8 cellular contexts compared by ENCODE assay signal in genomic region chr9:99820330-99821186, GRCh38. TPM values are rescaled to one million over a fixed set of nuclear protein-coding genes. Genes with fewer than 3 reads are reported as not detected.
DNase-seq lines count a peak whose midpoint lies in the region; ATAC-seq and TF ChIP-seq lines count a peak whose summit lies in the region.

No MANE protein-coding gene starts in this region.

- peaks cover 50% of the 10 kb centered on the region for H3K4me1 ChIP-seq in DND-41 (ENCODE audit: insufficient read depth, low read length)
- peaks cover 17% of the 10 kb centered on the region for H3K4me1 ChIP-seq in smooth muscle cell (ENCODE audit: low read depth)

- H3K27me3 ChIP-seq in DND-41 (ENCODE audit: insufficient read depth, low read length, poor library complexity) (peaks cover 55% of the 10 kb centered on the region), smooth muscle cell (ENCODE audit: low read depth) (peaks cover 19% of the 10 kb centered on the region)

- no peaks in the 10 kb centered on the region for H3K79me2 ChIP-seq in DND-41 (ENCODE audit: insufficient read depth, low read length)
- H3K79me2 ChIP-seq in smooth muscle cell (ENCODE audit: low read depth): no peaks in the 10 kb centered on the region

- peaks cover 36% of the 10 kb centered on the region for H4K20me1 ChIP-seq in DND-41 (ENCODE audit: insufficient read depth, low read length)
- H4K20me1 ChIP-seq in smooth muscle cell (ENCODE audit: low read depth): peaks cover 30% of the 10 kb centered on the region

- H3K4me3 ChIP-seq in DND-41 (ENCODE audit: low read depth in 1 of 2, low read length in 2 of 2) (peak overlapping the region; percentile 33 to 64; a peak in 3 of 4 replicates), smooth muscle cell (peak overlapping the region; percentile 83)

- TF ChIP-seq CTCF in DND-41 (IDR thresholded peaks at IDR 0.05; ENCODE audit: borderline replicate concordance, extremely low read depth, low read length, poor library complexity, severe bottlenecking) (no peak), smooth muscle cell (IDR thresholded peaks at IDR 0.05; ENCODE audit: borderline replicate concordance, insufficient read depth, poor library complexity, severe bottlenecking) (no peak)

- DNase-seq in DND-41 (peak; percentile 25), LoVo (ENCODE audit: low spot score) (peak; percentile 12), UCSD-AML1 (lab: John Stamatoyannopoulos, UW; ENCODE audit: unreplicated experiment) (peak; percentile 63), caudate nucleus (lab: John Stamatoyannopoulos, UW) (peak in 37 of 61 donors; percentile 33 to 83 (median 68)), inferior parietal cortex (ENCODE audit: extremely low spot score) (peak; percentile 71), smooth muscle cell (lab: John Stamatoyannopoulos, UW; ENCODE audit: unreplicated experiment) (no peak)

- H3K4me2 ChIP-seq in DND-41 (ENCODE audit: insufficient read depth, low read length) (peak overlapping the region; percentile 96), smooth muscle cell (peak overlapping the region; percentile 92)

- H3K36me3 ChIP-seq in DND-41 (ENCODE audit: insufficient read depth, low read length) (no peaks in the 10 kb centered on the region; the same call in 1 of the 2 replicates), smooth muscle cell (ENCODE audit: low read depth) (no peaks in the 10 kb centered on the region)

- peaks cover 9% of the 10 kb centered on the region for H3F3A ChIP-seq in smooth muscle cell (ENCODE audit: low read depth)

- peak overlapping the region; percentile 62 for H2AFZ ChIP-seq in DND-41 (ENCODE audit: low read depth, low read length)
- H2AFZ ChIP-seq in smooth muscle cell (ENCODE audit: low read depth): peak overlapping the region; percentile 65

- ATAC-seq in DND-41 (ENCODE audit: insufficient read depth, low read depth): no peak
- no peak for ATAC-seq in GM18861 (IDR thresholded peaks at IDR 0.05; ENCODE audit: unreplicated experiment)
- no peak for ATAC-seq in HG03280 (IDR thresholded peaks at IDR 0.05; ENCODE audit: unreplicated experiment)

- WGBS in smooth muscle cell (ENCODE audit: low lambda C conversion rate): 2% methylated on average over 34 of the region's 34 CpGs

- H3K9me3 ChIP-seq in DND-41 (ENCODE audit: insufficient read depth, low read length, severe bottlenecking): no peaks in the 10 kb centered on the region
- no peaks in the 10 kb centered on the region for H3K9me3 ChIP-seq in smooth muscle cell (replicated peaks; ENCODE audit: low read depth)

- H3K27ac ChIP-seq in DND-41 (ENCODE audit: low read length) (no peak overlapping the region; the same call in 1 of the 2 replicates), caudate nucleus (ENCODE audit: low read depth, low read length) (peak overlapping the region; percentile 97), smooth muscle cell (ENCODE audit: low read depth) (peak overlapping the region; percentile 90)

- H3K9ac ChIP-seq in DND-41 (ENCODE audit: low read depth, low read length) (peak overlapping the region; percentile 47; the same call in 1 of the 2 replicates), smooth muscle cell (ENCODE audit: low read depth) (peak overlapping the region; percentile 86)

RNA-seq across cellular contexts. Expression of gene NR4A3, which starts 1.1 kb away (rescaled TPM):
- total RNA-seq in smooth muscle cell: 23.5 and 30.4 TPM in 2 replicates
- 7.8 and 12.8 TPM in 2 replicates for polyA plus RNA-seq in smooth muscle cell
